19 cellular contexts compared by ENCODE assay signal in genomic region chr10:132270256-132270655, GRCh38.
"Had no signal": no experiment of that assay in that cellular context is flagged by ENCODE, and none has a peak within 500 bp of the region (broad histone marks: within the 10 kb centered on the region; RNA-seq: fewer than 3 reads in every experiment).

No MANE protein-coding gene starts in this region.

- H3K4me1 ChIP-seq: parathyroid adenoma had no signal

- H3K9me3 ChIP-seq: mucosa of descending colon, prostate gland had no signal

- H3K27ac ChIP-seq: neural progenitor cell, parathyroid adenoma, prostate gland had no signal

- H3K36me3 ChIP-seq: neural progenitor cell, prostate gland had no signal

- H3K36me3 Mint-ChIP-seq: neural progenitor cell had no signal

- H3K27me3 ChIP-seq: dorsolateral prefrontal cortex, neural progenitor cell had no signal

- FAIRE-seq: endometrium, frontal cortex, small intestine had no signal

- H3K9ac ChIP-seq: neural progenitor cell, parathyroid adenoma had no signal

- H3K4me2 ChIP-seq: neural progenitor cell had no signal

- H2AFZ ChIP-seq: neural progenitor cell, parathyroid adenoma had no signal

- H3K4me3 Mint-ChIP-seq: naive thymus-derived CD8-positive, alpha-beta T cell; neural progenitor cell had no signal

- H3K27ac Mint-ChIP-seq: naive thymus-derived CD8-positive, alpha-beta T cell; neural progenitor cell had no signal

- H3K4me3 ChIP-seq: dorsolateral prefrontal cortex, mucosa of descending colon, neural progenitor cell, prostate gland had no signal

- DNase-seq: central memory CD4-positive, alpha-beta T cell; cortex of kidney; effector memory CD4-positive, alpha-beta T cell; islet precursor cell; mammary epithelial cell; occipital lobe; small intestine; stimulated activated CD4-positive, alpha-beta T cell treated with anti-CD3 and anti-CD28 coated beads, Interleukin-2, amount 100 ng/mL, for 48 hours; stimulated activated naive CD4-positive, alpha-beta T cell treated with Interleukin-2 at 50 U/mL for 16 hours; trophoblast cell had no signal

- ATAC-seq: esophagus mucosa; mucosa of descending colon; naive thymus-derived CD8-positive, alpha-beta T cell had no signal

- H3K9me3 Mint-ChIP-seq: naive thymus-derived CD8-positive, alpha-beta T cell; neural progenitor cell had no signal
